ENCODE assay signal across 10 cellular contexts in genomic region chr15:75693028-75693427, GRCh38. TPM values are rescaled to one million over a fixed set of nuclear protein-coding genes. Genes with fewer than 3 reads are reported as not detected.
DNase-seq lines count a peak whose midpoint lies in the region; ATAC-seq and TF ChIP-seq lines count a peak whose summit lies in the region.
"Not testable (repeated sequence)": the region's sequence is repeated elsewhere in the genome, so short reads cannot be mapped to it uniquely, and the experiment has no call there.
"Had no signal": no experiment of that assay in that cellular context is flagged by ENCODE, and none has a peak within 500 bp of the region (broad histone marks: within the 10 kb centered on the region; RNA-seq: fewer than 3 reads in every experiment).

No MANE protein-coding gene starts in this region.

- TF ChIP-seq POLR2A in gastroesophageal sphincter (IDR thresholded peaks at IDR 0.05); vagina (IDR thresholded peaks at IDR 0.05): not testable (repeated sequence)

- peaks cover 58% of the 10 kb centered on the region for H3K4me1 Mint-ChIP-seq in HFFc6 (ENCODE audit: low read depth)
- H3K4me1 Mint-ChIP-seq in chondrocyte (ENCODE audit: low read depth), result peaks cover 59% of the 10 kb centered on the region
- H3K4me1 Mint-ChIP-seq in osteocyte (ENCODE audit: unreplicated experiment), result peaks cover 52% of the 10 kb centered on the region

- not testable (repeated sequence) for TF ChIP-seq EP300 in gastroesophageal sphincter (IDR thresholded peaks at IDR 0.05)

- H3K36me3 Mint-ChIP-seq in HFFc6 (ENCODE audit: low read depth), result peaks cover 27% of the 10 kb centered on the region
- peaks cover 18% of the 10 kb centered on the region for H3K36me3 Mint-ChIP-seq in chondrocyte (ENCODE audit: low read depth)
- not testable (repeated sequence) for H3K36me3 Mint-ChIP-seq in osteocyte (ENCODE audit: unreplicated experiment)

- not testable (repeated sequence) for H3K9me3 Mint-ChIP-seq in HFFc6; chondrocyte (ENCODE audit: low read depth); osteocyte (ENCODE audit: unreplicated experiment)

- peak overlapping the region; percentile 50 for H3K4me3 Mint-ChIP-seq in HFFc6
- not testable (repeated sequence) for H3K4me3 Mint-ChIP-seq in chondrocyte (ENCODE audit: unreplicated experiment); osteocyte (ENCODE audit: unreplicated experiment)

- not testable (repeated sequence) for H3K9ac ChIP-seq in stomach smooth muscle (ENCODE audit: low read length in 2 of 2)

- not testable (repeated sequence) for H3K9me3 ChIP-seq in RWPE2 (ENCODE audit: severe bottlenecking); gastroesophageal sphincter; stomach smooth muscle (ENCODE audit: control insufficient read depth in 2 of 2, low read length in 2 of 2); vagina

- not testable (repeated sequence) for ATAC-seq in RWPE2 (ENCODE audit: low read depth); gastroesophageal sphincter

- H3K36me3 ChIP-seq in RWPE2 (ENCODE audit: low read depth); vagina: not testable (repeated sequence)
- H3K36me3 ChIP-seq in gastroesophageal sphincter (peaks cover 0 to 48% of the 10 kb centered on the region in 2 donors), stomach smooth muscle (ENCODE audit: control insufficient read depth in 2 of 2, insufficient read depth in 2 of 2, low read length in 2 of 2) (peaks cover 9 to 23% of the 10 kb centered on the region in 2 donors)

- peak overlapping the region; percentile 80 for H3K27ac ChIP-seq in RWPE2 (ENCODE audit: poor library complexity, severe bottlenecking)
- H3K27ac ChIP-seq in gastroesophageal sphincter, result peak overlapping the region in 3 of 4 donors; percentile 94 to 98 (median 95)
- peak overlapping the region; percentile 99 for H3K27ac ChIP-seq in stomach smooth muscle (ENCODE audit: low read length)
- peak overlapping the region; percentile 87 for H3K27ac ChIP-seq in vagina

- H3K27me3 ChIP-seq in RWPE2 (ENCODE audit: insufficient read depth, poor library complexity, severe bottlenecking); gastroesophageal sphincter; stomach smooth muscle (ENCODE audit: control insufficient read depth in 1 of 2, insufficient read depth in 2 of 2, low read length in 2 of 2); vagina: not testable (repeated sequence)

- H3K4me1 ChIP-seq in RWPE2 (ENCODE audit: insufficient read depth, poor library complexity, severe bottlenecking), result peaks cover 33% of the 10 kb centered on the region
- H3K4me1 ChIP-seq in gastroesophageal sphincter, result peaks cover 12 to 59% (median 46%) of the 10 kb centered on the region in 3 donors
- H3K4me1 ChIP-seq in stomach smooth muscle (ENCODE audit: control insufficient read depth, insufficient read depth, low read length), result peaks cover 51% of the 10 kb centered on the region
- H3K4me1 ChIP-seq in vagina, result peaks cover 53% of the 10 kb centered on the region

- H3K27me3 Mint-ChIP-seq in HFFc6 (ENCODE audit: insufficient read depth); chondrocyte (ENCODE audit: low read depth); osteocyte (ENCODE audit: unreplicated experiment): not testable (repeated sequence)

- DNase-seq in HFFc6; RWPE2 (ENCODE audit: low spot score); chondrocyte (ENCODE audit: low spot score); osteocyte (ENCODE audit: extremely low spot score, unreplicated experiment); vagina (ENCODE audit: extremely low spot score in 2 of 2): not testable (repeated sequence)

- H3K4me3 ChIP-seq in RWPE2 (ENCODE audit: severe bottlenecking); gastroesophageal sphincter; stomach smooth muscle (ENCODE audit: low read length in 2 of 2); vagina: not testable (repeated sequence)

- intact Hi-C loops in vagina (cut with DNase I), result not testable (repeated sequence)

- WGBS in gastroesophageal sphincter (ENCODE audit: low coverage in 1 of 2), 2 donors, result no CpG with 5 or more reads among the region's 15 CpGs

- not testable (repeated sequence) for TF ChIP-seq CTCF in HFFc6 (IDR thresholded peaks at IDR 0.05); RWPE2 (IDR thresholded peaks at IDR 0.05; ENCODE audit: poor library complexity, severe bottlenecking); chondrocyte (IDR thresholded peaks at IDR 0.05); gastroesophageal sphincter (IDR thresholded peaks at IDR 0.05); osteocyte (IDR thresholded peaks at IDR 0.05); vagina (IDR thresholded peaks at IDR 0.05)

- peak overlapping the region; percentile 92 for H3K27ac Mint-ChIP-seq in HFFc6
- H3K27ac Mint-ChIP-seq in chondrocyte (ENCODE audit: unreplicated experiment), result peak overlapping the region; percentile 97
- H3K27ac Mint-ChIP-seq in osteocyte (ENCODE audit: unreplicated experiment), result peak overlapping the region; percentile 93

RNA-seq across cellular contexts. Expression of gene CSPG4, which starts 19.6 kb away (rescaled TPM):
- 100 to 1,000 TPM in 1 of 6 experiments, 10 to 100 TPM in 5; 81.2 to 111 (median 95.7) TPM for total RNA-seq in HFFc6 (2021; fragmentation: NEBNext Ultra II Directional; extraction: Animal tissue kit (Norgen Biotek cat#: 25700))
- total RNA-seq in chondrocyte, result 302 to 607 TPM (median 595 TPM) in 3 replicates
- 100 to 1,000 TPM in 3 of 4 donors, 10 to 100 TPM in 1; 98.7 to 396 (median 151) TPM for total RNA-seq in gastroesophageal sphincter
- 43.3 and 48.1 TPM in 2 replicates for total RNA-seq in osteocyte
- total RNA-seq in vagina, result 23.1 TPM
- total RNA-seq: Calu3; CD8-positive, alpha-beta memory T cell; OCI-LY7 had no signal

RNA-seq across cellular contexts. Expression of gene SNX33, which starts 45.3 kb away (rescaled TPM):
- total RNA-seq in HFFc6 (2021; fragmentation: NEBNext Ultra II Directional; extraction: Animal tissue kit (Norgen Biotek cat#: 25700)), result 10 to 100 TPM; 23.3 to 28.1 (median 25.3) TPM
- total RNA-seq in chondrocyte (21.6 to 31.2 TPM (median 30.2 TPM) in 3 replicates), gastroesophageal sphincter (10 to 100 TPM; 32.8 to 51.5 (median 41.2) TPM), osteocyte (36.3 and 36.7 TPM in 2 replicates), vagina (23.6 TPM)

RNA-seq across cellular contexts. Expression of gene IMP3, which starts 53.0 kb away (rescaled TPM):
- total RNA-seq in HFFc6 (2021; fragmentation: NEBNext Ultra II Directional; extraction: Animal tissue kit (Norgen Biotek cat#: 25700)), result 10 to 100 TPM; 55.1 to 62.9 (median 58.7) TPM
- total RNA-seq in chondrocyte, result 28.7 to 30.0 TPM (median 29.0 TPM) in 3 replicates
- total RNA-seq in gastroesophageal sphincter, result 10 to 100 TPM; 72.8 to 94.9 (median 85.5) TPM
- total RNA-seq in osteocyte, result 31.9 and 36.5 TPM in 2 replicates
- 109 TPM for total RNA-seq in vagina
